8 cellular contexts compared by ENCODE assay signal in the genomic region with DNA sequence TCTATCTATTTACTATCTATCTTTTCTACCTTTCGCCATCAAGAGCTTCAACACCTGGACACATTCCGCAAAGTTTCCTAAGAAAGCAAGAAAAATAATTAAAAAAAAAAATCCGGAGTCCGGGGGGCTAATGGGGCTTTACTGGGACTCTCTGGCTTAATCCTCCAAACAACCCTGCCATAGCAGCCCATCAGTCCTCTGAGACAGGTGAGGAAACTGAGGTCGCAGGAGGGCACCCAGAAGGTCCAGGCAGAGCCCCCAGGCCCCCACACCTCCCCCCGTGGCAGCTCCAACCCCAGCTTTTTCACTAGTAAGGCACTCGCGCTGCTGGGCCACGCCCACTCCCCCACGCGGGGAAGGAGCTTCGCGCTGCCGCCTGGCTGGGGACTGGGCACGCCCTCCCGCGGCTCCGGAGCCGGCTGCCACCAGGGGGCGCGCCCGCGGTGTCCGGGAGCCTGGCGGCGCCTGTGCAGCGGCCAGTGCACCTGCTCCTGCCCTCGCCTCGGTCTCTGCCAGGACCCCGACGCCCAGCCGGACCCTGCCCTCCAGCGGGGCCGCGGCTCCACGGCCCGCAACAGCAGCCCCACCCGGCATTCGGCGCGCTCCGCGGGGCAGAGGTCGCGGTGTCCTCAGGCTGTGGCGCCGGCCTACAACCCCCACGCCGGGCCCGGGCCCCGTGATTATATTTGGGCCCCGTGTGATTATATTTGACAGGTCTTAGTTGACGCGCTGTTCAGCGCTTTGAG. TPM values are rescaled to one million over a fixed set of nuclear protein-coding genes. Genes with fewer than 3 reads are reported as not detected.
A peak's percentile ranks its signal among the peaks of the same experiment; 100 is the strongest.
DNase-seq lines count a peak whose midpoint lies in the region; ATAC-seq and TF ChIP-seq lines count a peak whose summit lies in the region.

No MANE protein-coding gene starts in this region.

- TF ChIP-seq CTCF in liver (IDR thresholded peaks at IDR 0.05; ENCODE audit: low read depth, low read length, missing input control) = peak; percentile 73

- peak overlapping the region in 1 of 3 donors; percentile 32 for H3K4me3 ChIP-seq in liver (ENCODE audit: low read depth in 1 of 3, low read length in 3 of 3)

- peaks cover 2% of the 10 kb centered on the region for H3K4me1 Mint-ChIP-seq in activated CD4-positive, alpha-beta T cell treated with anti-CD3 and anti-CD28 coated beads for 36 hours

- intact Hi-C loops in activated CD4-positive, alpha-beta T cell treated with anti-CD3 and anti-CD28 coated beads for 36 hours (cut with DNase I, micrococcal nuclease) = loop anchor here (1.0 to 5.0 kb wide), 2 partner anchors 53 to 107 kb away; a partner anchor contains a TSS

- WGBS in liver = 10% methylated on average over 55 of the region's 55 CpGs

- no peak overlapping the region for H3K27ac ChIP-seq in liver (ENCODE audit: low read depth in 1 of 2, low read length in 2 of 2)

- peaks cover 19% of the 10 kb centered on the region for H3K27me3 Mint-ChIP-seq in activated CD4-positive, alpha-beta T cell treated with anti-CD3 and anti-CD28 coated beads for 36 hours

- H3K9me3 ChIP-seq in liver (ENCODE audit: control insufficient read depth in 4 of 4, low read length in 3 of 4) = no peaks in the 10 kb centered on the region

- peaks cover 0 to 3% (median 0%) of the 10 kb centered on the region in 4 donors for H3K4me1 ChIP-seq in liver (ENCODE audit: control insufficient read depth in 4 of 4, insufficient read depth in 4 of 4, low read length in 3 of 4)

- no peaks in the 10 kb centered on the region for H3K9me3 Mint-ChIP-seq in activated CD4-positive, alpha-beta T cell treated with anti-CD3 and anti-CD28 coated beads for 36 hours (ENCODE audit: low read depth)

- H3K36me3 Mint-ChIP-seq in activated CD4-positive, alpha-beta T cell treated with anti-CD3 and anti-CD28 coated beads for 36 hours (ENCODE audit: low read depth) = no peaks in the 10 kb centered on the region

- CTCF ChIA-PET in activated CD4-positive, alpha-beta T cell treated with anti-CD3 and anti-CD28 coated beads for 36 hours (lab: Charles Lee) = interaction anchor here (0.7 to 1.0 kb wide), 4 partner anchors 11 to 91 kb away, joined by 3 to 5 read pairs (median 4); no protein-coding TSS in a partner anchor

- no peak overlapping the region for H3K27ac Mint-ChIP-seq in activated CD4-positive, alpha-beta T cell treated with anti-CD3 and anti-CD28 coated beads for 36 hours

- POLR2A ChIA-PET in activated CD4-positive, alpha-beta T cell treated with anti-CD3 and anti-CD28 coated beads for 36 hours (lab: Charles Lee) = interaction anchor here (0.6 kb wide), 1 partner anchor 235 kb away, joined by 9 read pairs; no protein-coding TSS in a partner anchor

- peak in 1 of 2 donors; percentile 46 for TF ChIP-seq RAD21 in liver (IDR thresholded peaks at IDR 0.05)

- ATAC-seq in activated CD4-positive, alpha-beta T cell treated with anti-CD3 and anti-CD28 coated beads for 36 hours = peak; percentile 95
- no peak for ATAC-seq in HG02759 (IDR thresholded peaks at IDR 0.05; ENCODE audit: unreplicated experiment)

- no peak overlapping the region for H3K9ac ChIP-seq in liver (ENCODE audit: low read depth in 1 of 2, low read length in 2 of 2)

- H3K27me3 ChIP-seq in liver (ENCODE audit: control insufficient read depth in 4 of 4, insufficient read depth in 4 of 4, low read length in 3 of 4) = no peaks in the 10 kb centered on the region

- no peaks in the 10 kb centered on the region for H3K36me3 ChIP-seq in liver (ENCODE audit: control insufficient read depth in 4 of 4, insufficient read depth in 3 of 4, low read depth in 1 of 4, low read length in 3 of 4)

- no peak overlapping the region for H3K4me3 Mint-ChIP-seq in activated CD4-positive, alpha-beta T cell treated with anti-CD3 and anti-CD28 coated beads for 36 hours

- DNase-seq in NCI-H187 (lab: John Stamatoyannopoulos, UW) (peak; percentile 36 to 55), NCI-H187 treated with DMSO at 0.1 percent for 48 hours (lab: John Stamatoyannopoulos, UW) (no peak), NCI-H2196 treated with DMSO at 0.1 percent for 48 hours (lab: John Stamatoyannopoulos, UW; ENCODE audit: unreplicated experiment) (peak; percentile 23)
- peak; percentile 89 for DNase-seq in activated CD4-positive, alpha-beta T cell treated with anti-CD3 and anti-CD28 coated beads for 36 hours
- peak; percentile 80 for DNase-seq in central memory CD4-positive, alpha-beta T cell
- peak; percentile 57 to 73 (median 70) for DNase-seq in stimulated activated CD4-positive, alpha-beta T cell treated with anti-CD3 and anti-CD28 coated beads, TNF-alpha, amount 100 ng/mL, for 1 hour (ENCODE audit: low read depth in 3 of 3, low spot score in 1 of 3)

TF ChIP-seq in liver, 16 proteins besides CTCF, POLR2A, EP300 and RAD21:
- TF ChIP-seq FOXA2 (IDR thresholded peaks at IDR 0.05) (no peak), RXRA (IDR thresholded peaks at IDR 0.05) (no peak), FOXA1 (IDR thresholded peaks at IDR 0.05) (no peak), YY1 (IDR thresholded peaks at IDR 0.05) (no peak), EGR1 (IDR thresholded peaks at IDR 0.05; ENCODE audit: low read depth in 2 of 2) (no peak), GABPA (IDR thresholded peaks at IDR 0.05 in 1 of 2, conservative IDR thresholded peaks at IDR 0.05 in 1 of 2) (no peak), NR2F2 (IDR thresholded peaks at IDR 0.05) (no peak), HNF4A (conservative IDR thresholded peaks at IDR 0.05) (no peak), TAF1 (conservative IDR thresholded peaks at IDR 0.05) (no peak), HNF4G (IDR thresholded peaks at IDR 0.05) (no peak), JUND (IDR thresholded peaks at IDR 0.05) (no peak), SP1 (IDR thresholded peaks at IDR 0.05) (no peak)
- TF ChIP-seq, protein P1, sequence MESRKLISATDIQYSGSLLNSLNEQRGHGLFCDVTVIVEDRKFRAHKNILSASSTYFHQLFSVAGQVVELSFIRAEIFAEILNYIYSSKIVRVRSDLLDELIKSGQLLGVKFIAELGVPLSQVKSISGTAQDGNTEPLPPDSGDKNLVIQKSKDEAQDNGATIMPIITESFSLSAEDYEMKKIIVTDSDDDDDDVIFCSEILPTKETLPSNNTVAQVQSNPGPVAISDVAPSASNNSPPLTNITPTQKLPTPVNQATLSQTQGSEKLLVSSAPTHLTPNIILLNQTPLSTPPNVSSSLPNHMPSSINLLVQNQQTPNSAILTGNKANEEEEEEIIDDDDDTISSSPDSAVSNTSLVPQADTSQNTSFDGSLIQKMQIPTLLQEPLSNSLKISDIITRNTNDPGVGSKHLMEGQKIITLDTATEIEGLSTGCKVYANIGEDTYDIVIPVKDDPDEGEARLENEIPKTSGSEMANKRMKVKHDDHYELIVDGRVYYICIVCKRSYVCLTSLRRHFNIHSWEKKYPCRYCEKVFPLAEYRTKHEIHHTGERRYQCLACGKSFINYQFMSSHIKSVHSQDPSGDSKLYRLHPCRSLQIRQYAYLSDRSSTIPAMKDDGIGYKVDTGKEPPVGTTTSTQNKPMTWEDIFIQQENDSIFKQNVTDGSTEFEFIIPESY (IDR thresholded peaks at IDR 0.05) = no peak
- TF ChIP-seq, protein P2, sequence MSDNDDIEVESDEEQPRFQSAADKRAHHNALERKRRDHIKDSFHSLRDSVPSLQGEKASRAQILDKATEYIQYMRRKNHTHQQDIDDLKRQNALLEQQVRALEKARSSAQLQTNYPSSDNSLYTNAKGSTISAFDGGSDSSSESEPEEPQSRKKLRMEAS (IDR thresholded peaks at IDR 0.05) = no peak
- TF ChIP-seq, protein P3, sequence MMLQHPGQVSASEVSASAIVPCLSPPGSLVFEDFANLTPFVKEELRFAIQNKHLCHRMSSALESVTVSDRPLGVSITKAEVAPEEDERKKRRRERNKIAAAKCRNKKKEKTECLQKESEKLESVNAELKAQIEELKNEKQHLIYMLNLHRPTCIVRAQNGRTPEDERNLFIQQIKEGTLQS (IDR thresholded peaks at IDR 0.05) = no peak
- TF ChIP-seq, protein P4, sequence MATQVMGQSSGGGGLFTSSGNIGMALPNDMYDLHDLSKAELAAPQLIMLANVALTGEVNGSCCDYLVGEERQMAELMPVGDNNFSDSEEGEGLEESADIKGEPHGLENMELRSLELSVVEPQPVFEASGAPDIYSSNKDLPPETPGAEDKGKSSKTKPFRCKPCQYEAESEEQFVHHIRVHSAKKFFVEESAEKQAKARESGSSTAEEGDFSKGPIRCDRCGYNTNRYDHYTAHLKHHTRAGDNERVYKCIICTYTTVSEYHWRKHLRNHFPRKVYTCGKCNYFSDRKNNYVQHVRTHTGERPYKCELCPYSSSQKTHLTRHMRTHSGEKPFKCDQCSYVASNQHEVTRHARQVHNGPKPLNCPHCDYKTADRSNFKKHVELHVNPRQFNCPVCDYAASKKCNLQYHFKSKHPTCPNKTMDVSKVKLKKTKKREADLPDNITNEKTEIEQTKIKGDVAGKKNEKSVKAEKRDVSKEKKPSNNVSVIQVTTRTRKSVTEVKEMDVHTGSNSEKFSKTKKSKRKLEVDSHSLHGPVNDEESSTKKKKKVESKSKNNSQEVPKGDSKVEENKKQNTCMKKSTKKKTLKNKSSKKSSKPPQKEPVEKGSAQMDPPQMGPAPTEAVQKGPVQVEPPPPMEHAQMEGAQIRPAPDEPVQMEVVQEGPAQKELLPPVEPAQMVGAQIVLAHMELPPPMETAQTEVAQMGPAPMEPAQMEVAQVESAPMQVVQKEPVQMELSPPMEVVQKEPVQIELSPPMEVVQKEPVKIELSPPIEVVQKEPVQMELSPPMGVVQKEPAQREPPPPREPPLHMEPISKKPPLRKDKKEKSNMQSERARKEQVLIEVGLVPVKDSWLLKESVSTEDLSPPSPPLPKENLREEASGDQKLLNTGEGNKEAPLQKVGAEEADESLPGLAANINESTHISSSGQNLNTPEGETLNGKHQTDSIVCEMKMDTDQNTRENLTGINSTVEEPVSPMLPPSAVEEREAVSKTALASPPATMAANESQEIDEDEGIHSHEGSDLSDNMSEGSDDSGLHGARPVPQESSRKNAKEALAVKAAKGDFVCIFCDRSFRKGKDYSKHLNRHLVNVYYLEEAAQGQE (IDR thresholded peaks at IDR 0.05) = no peak

RNA-seq across cellular contexts. Expression of a gene that starts 54.1 kb away (rescaled TPM):
- not detected for total RNA-seq in activated CD4-positive, alpha-beta T cell treated with anti-CD3 and anti-CD28 coated beads for 36 hours
- total RNA-seq in liver = 1 to 10 TPM; 1.2 to 1.3 TPM
- polyA plus RNA-seq in liver = 1 to 10 TPM in 1 of 2 donors, under 1 TPM in 1; 0.51 to 4.1 TPM
